Comparison of ENCODE assay signal across 21 cellular contexts in the genomic region with DNA sequence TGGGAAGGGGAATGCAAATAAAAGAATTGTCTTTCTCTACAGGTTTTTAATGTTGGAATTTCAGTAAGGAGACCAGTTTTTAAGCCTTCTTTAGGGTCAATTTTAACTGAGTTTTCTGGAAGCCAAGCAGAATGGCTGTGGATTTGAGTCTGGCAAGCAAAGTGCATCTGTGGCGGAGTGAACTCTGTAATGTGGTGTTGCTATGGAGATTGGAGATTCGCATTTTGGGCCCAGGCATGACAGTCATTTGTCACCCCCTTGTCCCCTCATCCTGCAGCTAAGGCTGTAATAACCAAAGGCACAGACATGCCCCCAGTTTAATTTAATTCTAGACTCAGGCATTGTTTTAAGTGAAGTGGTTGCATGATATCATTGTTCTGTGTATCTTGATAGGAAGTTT. TPM values are rescaled to one million over a fixed set of nuclear protein-coding genes. Genes with fewer than 3 reads are reported as not detected.
DNase-seq lines count a peak whose midpoint lies in the region; ATAC-seq, FAIRE-seq and TF ChIP-seq lines count a peak whose summit lies in the region.
"Had no signal": no experiment of that assay in that cellular context is flagged by ENCODE, and none has a peak within 500 bp of the region (broad histone marks: within the 10 kb centered on the region; RNA-seq: fewer than 3 reads in every experiment).

No MANE protein-coding gene starts in this region.

- H4K20me1 ChIP-seq in GM12878 (ENCODE audit: control insufficient read depth, insufficient read depth): no peaks in the 10 kb centered on the region

- H3K36me3 ChIP-seq in HUES48 (ENCODE audit: control insufficient read depth, insufficient read depth, low read length) (peaks cover 9% of the 10 kb centered on the region), GM12878 (ENCODE audit: control insufficient read depth in 2 of 2, insufficient read depth in 2 of 2, low read length in 1 of 2) (no peaks in the 10 kb centered on the region)
- H3K36me3 ChIP-seq: neutrophil, vagina had no signal

- H3K4me1 ChIP-seq in HUES48 (ENCODE audit: control insufficient read depth, insufficient read depth, low read length): peaks cover 16% of the 10 kb centered on the region; the same call in 1 of the 2 replicates
- peaks cover 27% of the 10 kb centered on the region for H3K4me1 ChIP-seq in GM12878 (ENCODE audit: control insufficient read depth, insufficient read depth, low read length)
- H3K4me1 ChIP-seq: vagina had no signal

- H3K4me2 ChIP-seq in GM12878 (ENCODE audit: control insufficient read depth, insufficient read depth): peak overlapping the region; percentile 72
- H3K4me2 ChIP-seq: A549 had no signal

- RAD21 ChIA-PET in GM12878 (lab: Charles Lee; ENCODE audit: unreplicated experiment): interaction anchor here (0.8 to 5.6 kb wide), 15 partner anchors 9 to 246 kb away, joined by 3 to 59 read pairs (median 13); a partner anchor contains a TSS

- H3K4me3 Mint-ChIP-seq in memory B cell: no peak overlapping the region
- H3K4me3 Mint-ChIP-seq: CD8-positive, alpha-beta memory T cell; stimulated activated naive CD8-positive, alpha-beta T cell treated with anti-CD3 and anti-CD28 coated beads, Interleukin-15, amount 100 ng/mL, for 72 hours; T-helper 2 cell treated with Interferon-gamma antibody and Interleukin-4, amounts not matched to agents 5 μg/mL and 100 μg/mL, for 36 hours had no signal

- peak; percentile 52 for ATAC-seq in GM12878
- no peak for ATAC-seq in memory B cell (ENCODE audit: low read depth)
- no peak for ATAC-seq in HG03457 (IDR thresholded peaks at IDR 0.05; ENCODE audit: unreplicated experiment)
- ATAC-seq in HG03520 (IDR thresholded peaks at IDR 0.05; ENCODE audit: unreplicated experiment): no peak
- ATAC-seq: stimulated activated naive CD8-positive, alpha-beta T cell treated with anti-CD3 and anti-CD28 coated beads, Interleukin-15, amount 100 ng/mL, for 72 hours had no signal

- POLR2A ChIA-PET in GM12878 (lab: Charles Lee): interaction anchor here (0.6 to 2.7 kb wide), 4 partner anchors 164 to 271 kb away, joined by 3 to 8 read pairs (median 4); no protein-coding TSS in a partner anchor

- H3K27me3 ChIP-seq in HUES48 (ENCODE audit: control insufficient read depth, insufficient read depth, low read length) (no peaks in the 10 kb centered on the region), GM12878 (replicated peaks in 1 of 2; ENCODE audit: control insufficient read depth in 2 of 2, insufficient read depth in 2 of 2, low read length in 1 of 2) (no peaks in the 10 kb centered on the region)
- H3K27me3 ChIP-seq: neutrophil, vagina had no signal

- 54% methylated on average over 2 of the region's 2 CpGs for WGBS in GM12878 (ENCODE audit: insufficient coverage, insufficient replicate concordance, low lambda C conversion rate, missing lambda C conversion rate)

- TF ChIP-seq POLR2A in GM12878 (IDR thresholded peaks at IDR 0.05; ENCODE audit: low read depth, low read length): no peak

- H3K27me3 Mint-ChIP-seq in memory B cell: no peaks in the 10 kb centered on the region
- H3K27me3 Mint-ChIP-seq: CD8-positive, alpha-beta memory T cell; stimulated activated naive CD8-positive, alpha-beta T cell treated with anti-CD3 and anti-CD28 coated beads, Interleukin-15, amount 100 ng/mL, for 72 hours had no signal

- no peaks in the 10 kb centered on the region for H3K36me3 Mint-ChIP-seq in memory B cell
- H3K36me3 Mint-ChIP-seq: CD8-positive, alpha-beta memory T cell had no signal

- in situ Hi-C loops in GM12878 (cut with MboI): loop anchor here (5.0 kb wide), 1 partner anchor 163 kb away; no protein-coding TSS in a partner anchor

- H3K9ac ChIP-seq in HUES48 (ENCODE audit: low read depth, low read length) (no peak overlapping the region), GM12878 (ENCODE audit: control insufficient read depth, insufficient read depth, low read length) (peak overlapping the region; percentile 11; the same call in 1 of the 2 replicates)

- no TSS peak for BruUV-seq in GM12878 (replicated peaks; lab: Mats Ljungman, UMichigan)

- H3K9me3 ChIP-seq in HUES48 (ENCODE audit: control insufficient read depth, insufficient read depth, low read length): no peaks in the 10 kb centered on the region
- H3K9me3 ChIP-seq in GM12878 (replicated peaks; ENCODE audit: control insufficient read depth, insufficient read depth, low read length): no peaks in the 10 kb centered on the region
- H3K9me3 ChIP-seq: A549, neutrophil, vagina had no signal

- H3K4me3 ChIP-seq in HUES48 (ENCODE audit: low read depth, low read length) (no peak overlapping the region), GM12878 (no peak overlapping the region)
- H3K4me3 ChIP-seq: A549, vagina had no signal

- no peaks in the 10 kb centered on the region for H3K79me2 ChIP-seq in GM12878 (ENCODE audit: control insufficient read depth, insufficient read depth, low read length)

- peaks cover 12% of the 10 kb centered on the region for H3K4me1 Mint-ChIP-seq in memory B cell
- H3K4me1 Mint-ChIP-seq: CD8-positive, alpha-beta memory T cell; stimulated activated naive CD8-positive, alpha-beta T cell treated with anti-CD3 and anti-CD28 coated beads, Interleukin-15, amount 100 ng/mL, for 72 hours had no signal

- TF ChIP-seq EP300 in GM12878 (IDR thresholded peaks at IDR 0.05; ENCODE audit: borderline replicate concordance in 1 of 2, control insufficient read depth in 1 of 2, low read depth in 2 of 2, low read length in 2 of 2): no peak

- CTCF ChIA-PET in GM12878 (lab: Yijun Ruan, JAX): interaction anchor here (0.7 to 7.1 kb wide), 25 partner anchors 10 to 311 kb away, joined by 3 to 234 read pairs (median 7); a partner anchor contains a TSS

- intact Hi-C loops in GM12878 (cut with micrococcal nuclease; ENCODE audit: unreplicated experiment): loop anchor here (1.0 kb wide), 1 partner anchor 165 kb away; no protein-coding TSS in a partner anchor

- no peak for TF ChIP-seq RAD21 in GM12878 (IDR thresholded peaks at IDR 0.05; ENCODE audit: insufficient read depth, low read depth, low read length)

- DNase-seq in Ammon's horn (ENCODE audit: low spot score): peak; percentile 29
- peak; percentile 11 for DNase-seq in GM12878 (ENCODE audit: low read depth, low spot score)
- DNase-seq in memory B cell (ENCODE audit: low spot score in 2 of 2): no peak
- DNase-seq in NCI-H2227 (lab: John Stamatoyannopoulos, UW; ENCODE audit: unreplicated experiment): no peak
- DNase-seq in stimulated activated CD4-positive, alpha-beta T cell treated with anti-CD3 and anti-CD28 coated beads, Interleukin-15, amount 100 ng/mL, for 24 hours: no peak
- DNase-seq: activated effector memory CD4-positive, alpha-beta T cell treated with anti-CD3 and anti-CD28 coated beads, Interleukin-2, amount 50 U/mL, for 16 hours; amniotic stem cell; CD8-positive, alpha-beta memory T cell; central memory CD4-positive, alpha-beta T cell; EL; NCI-H1694 treated with DMSO at 0.1 percent for 48 hours; NCI-H446 treated with DMSO at 0.1 percent for 48 hours; SHP77 treated with DMSO at 0.1 percent for 48 hours; stimulated activated naive CD8-positive, alpha-beta T cell treated with anti-CD3 and anti-CD28 coated beads, Interleukin-15, amount 100 ng/mL, for 72 hours had no signal

- peak overlapping the region; percentile 34 for H3K27ac ChIP-seq in HUES48 (ENCODE audit: low read depth, low read length)
- H3K27ac ChIP-seq in GM12878 (ENCODE audit: control insufficient read depth, insufficient read depth): peak overlapping the region; percentile 80
- H3K27ac ChIP-seq: A549, neutrophil, vagina had no signal

- H3K9me3 Mint-ChIP-seq in memory B cell: no peaks in the 10 kb centered on the region
- H3K9me3 Mint-ChIP-seq: CD8-positive, alpha-beta memory T cell; stimulated activated naive CD8-positive, alpha-beta T cell treated with anti-CD3 and anti-CD28 coated beads, Interleukin-15, amount 100 ng/mL, for 72 hours; T-helper 2 cell treated with Interferon-gamma antibody and Interleukin-4, amounts not matched to agents 5 μg/mL and 100 μg/mL, for 36 hours had no signal

- peak overlapping the region; percentile 22 for H3K27ac Mint-ChIP-seq in memory B cell
- H3K27ac Mint-ChIP-seq: stimulated activated naive CD8-positive, alpha-beta T cell treated with anti-CD3 and anti-CD28 coated beads, Interleukin-15, amount 100 ng/mL, for 72 hours; T-helper 2 cell treated with Interferon-gamma antibody and Interleukin-4, amounts not matched to agents 5 μg/mL and 100 μg/mL, for 36 hours had no signal

- FAIRE-seq in GM12878 (lab: Jason Lieb, UNC): no peak
- FAIRE-seq: A549 had no signal

- TF ChIP-seq CTCF in GM12878 (IDR thresholded peaks at IDR 0.05 in 2 of 3, conservative IDR thresholded peaks at IDR 0.05 in 1 of 3; ENCODE audit: control insufficient read depth in 2 of 3, extremely low read depth in 1 of 3, insufficient read depth in 1 of 3, low read depth in 3 of 3, low read length in 3 of 3): no peak

- SMC1A ChIA-PET in GM12878 (lab: Charles Lee; ENCODE audit: uncharacterized antibody, unreplicated experiment): interaction anchor here (0.6 to 6.0 kb wide), 26 partner anchors 9 to 261 kb away, joined by 3 to 66 read pairs (median 6); a partner anchor contains a TSS

- H2AFZ ChIP-seq in GM12878 (ENCODE audit: control insufficient read depth, low read depth, low read length): no peak overlapping the region; the same call in 1 of the 2 replicates

TF ChIP-seq in GM12878, 131 proteins besides CTCF, POLR2A, EP300 and RAD21 (continues in another document):
- TF ChIP-seq SUZ12 (IDR thresholded peaks at IDR 0.05; ENCODE audit: unreplicated experiment): no peak

RNA-seq across cellular contexts. Expression of a gene that starts 30.5 kb away (rescaled TPM):
- total RNA-seq in GM12878 (2013; cell fraction: nucleolus; rRNA removed): 63.8 and 63.9 TPM in 2 replicates
- total RNA-seq in GM12878 (2014; rRNA removed) (9.3 and 10.1 TPM in 2 replicates), GM12878 (2014; rRNA removed; fragmentation: Illumina TruSeq; extraction: Trizol) (8.9 and 10.4 TPM in 2 replicates), GM12878 (2021) (10.9 and 11.5 TPM in 2 replicates)
- polyA plus RNA-seq in GM12878 (2011; ENCODE audit: low read depth): 6.9 TPM
- polyA plus RNA-seq in GM12878 (2011; rRNA removed) (7.6 and 8.9 TPM in 2 replicates), GM12878 (2014; fragmentation: Illumina TruSeq; extraction: Trizol) (8.4 and 10.3 TPM in 2 replicates), GM12878 (2014; fragmentation: Nextera tagmentation; extraction: Ambion mirVana) (1 to 10 TPM; 3.8 to 6.5 TPM), GM12878 (2014; rRNA removed) (9.2 and 11.2 TPM in 2 replicates), GM12878 (2016; fragmentation: Nextera tagmentation; extraction: Ambion mirVana) (10 to 100 TPM; 21.4 to 21.8 TPM)
- 7.6 and 7.9 TPM in 2 replicates for polyA plus RNA-seq in GM12878 (2011; cell fraction: cytosol; rRNA removed)
- polyA plus RNA-seq in GM12878 (2011; cell fraction: nucleus; rRNA removed): 7.8 and 9.2 TPM in 2 replicates
- polyA plus RNA-seq in GM12878 (2012): 6.8 and 9.8 TPM in 2 replicates
- 15.8 and 26.7 TPM in 2 replicates for polyA minus RNA-seq in GM12878 (2011; rRNA and poly(A)+ RNA removed)
- 4.5 and 5.7 TPM in 2 replicates for polyA minus RNA-seq in GM12878 (2011; cell fraction: cytosol; rRNA and poly(A)+ RNA removed)
- polyA minus RNA-seq in GM12878 (2011; cell fraction: nucleus; rRNA and poly(A)+ RNA removed): 5.8 and 13.7 TPM in 2 replicates

Comparison
In these comparisons a context has a peak if more than half of its experiments do, and no peak if none do; other contexts are left out.
1. DNase-seq: peak in Ammon's horn (single experiment) and GM12878 (single experiment); none in memory B cell (0 of 2), NCI-H2227 (single experiment) and stimulated activated CD4-positive, alpha-beta T cell treated with anti-CD3 and anti-CD28 coated beads, Interleukin-15, amount 100 ng/mL, for 24 hours (single experiment).